ENCODE assay signal across 8 cellular contexts in genomic region chr17:59853168-59853918, GRCh38. TPM values are rescaled to one million over a fixed set of nuclear protein-coding genes. Genes with fewer than 3 reads are reported as not detected.
DNase-seq lines count a peak whose midpoint lies in the region; ATAC-seq and TF ChIP-seq lines count a peak whose summit lies in the region.

No MANE protein-coding gene starts in this region.

- ATAC-seq in GM21723 (IDR thresholded peaks at IDR 0.05; ENCODE audit: unreplicated experiment), result peak; percentile 48
- ATAC-seq in heart left ventricle, result peak in 2 of 4 donors; percentile 32 to 60
- ATAC-seq in HG03159 (IDR thresholded peaks at IDR 0.05; ENCODE audit: unreplicated experiment), result no peak
- ATAC-seq in GM21360 (IDR thresholded peaks at IDR 0.05; ENCODE audit: unreplicated experiment), result no peak

- H3K9me3 ChIP-seq in heart left ventricle (no peaks in the 10 kb centered on the region), spleen (no peaks in the 10 kb centered on the region)

- H3K27me3 ChIP-seq in heart left ventricle (no peaks in the 10 kb centered on the region), spleen (replicated peaks in 1 of 7) (no peaks in the 10 kb centered on the region)

- intact Hi-C loops in heart left ventricle (cut with DNase I), result no loop called here
- intact Hi-C loops in spleen (cut with DNase I; ENCODE audit: low total_unique reads), result loop anchor here (5.0 kb wide), 1 partner anchor 101 kb away; no protein-coding TSS in a partner anchor

- H3K4me1 ChIP-seq in heart left ventricle (peaks cover 0 to 60% (median 8%) of the 10 kb centered on the region in 12 donors), spleen (peaks cover 8 to 78% (median 24%) of the 10 kb centered on the region in 6 donors)

- DNase-seq in AG20443 (ENCODE audit: low spot score), result peak; percentile 31
- DNase-seq in OCI-M1 (lab: John Stamatoyannopoulos, UW), result peak; percentile 29
- DNase-seq in activated effector memory CD4-positive, alpha-beta T cell treated with Interleukin-2 at 50 U/mL for 16 hours, result peak; percentile 54
- DNase-seq in heart left ventricle, result no peak
- DNase-seq in spleen, result peak; percentile 80

- no peak overlapping the region for H3K4me3 ChIP-seq in heart left ventricle
- no peak overlapping the region for H3K4me3 ChIP-seq in spleen

- H3K36me3 ChIP-seq in heart left ventricle (no peaks in the 10 kb centered on the region), spleen (no peaks in the 10 kb centered on the region)

- 65 to 81% (median 75%) methylated on average over 14 of the region's 14 CpGs for WGBS in heart left ventricle, 4 donors
- WGBS in spleen, 5 donors, result 75 to 81% (median 78%) methylated on average over 14 of the region's 14 CpGs

- no peak for TF ChIP-seq POLR2A in heart left ventricle (IDR thresholded peaks at IDR 0.05)
- TF ChIP-seq POLR2A in spleen (IDR thresholded peaks at IDR 0.05), result no peak

- H3K27ac ChIP-seq in heart left ventricle, result peak overlapping the region in 8 of 12 donors; percentile 5 to 82 (median 56)
- H3K27ac ChIP-seq in spleen, result peak overlapping the region; percentile 4 to 92 (median 68)

- peak in 8 of 12 donors; percentile 13 to 48 (median 28) for TF ChIP-seq CTCF in heart left ventricle (IDR thresholded peaks at IDR 0.05)
- TF ChIP-seq CTCF in spleen (IDR thresholded peaks at IDR 0.05 in 8 of 11, conservative IDR thresholded peaks at IDR 0.05 in 3 of 11), result peak in 7 of 11 experiments; percentile 16 to 43 (median 38)

RNA-seq across cellular contexts. Expression of gene TUBD1, which starts 39.4 kb away (rescaled TPM):
- total RNA-seq in heart left ventricle (1 to 10 TPM; 3.7 to 8.5 (median 6.2) TPM), spleen (10 to 100 TPM in 6 of 7 donors, 1 to 10 TPM in 1; 9.9 to 25.4 (median 11.3) TPM)
- polyA plus RNA-seq in heart left ventricle (1 to 10 TPM; 4.6 to 7.0 TPM), spleen (1 to 10 TPM; 6.0 to 8.8 (median 7.7) TPM)

RNA-seq across cellular contexts. Expression of gene RPS6KB1, which starts 39.6 kb away (rescaled TPM):
- total RNA-seq in heart left ventricle (10 to 100 TPM; 13.5 to 29.4 (median 24.5) TPM), spleen (10 to 100 TPM; 38.9 to 51.5 (median 49.5) TPM)
- polyA plus RNA-seq in heart left ventricle (10 to 100 TPM in 1 of 2 donors, 1 to 10 TPM in 1; 7.8 to 11.6 TPM), spleen (10 to 100 TPM in 1 of 3 donors, 1 to 10 TPM in 2; 8.2 to 13.2 (median 9.8) TPM)

Comparison
In these comparisons a context has a peak if more than half of its experiments do, and no peak if none do; other contexts are left out.
1. DNase-seq: peak in AG20443 (single experiment), OCI-M1 (single experiment), activated effector memory CD4-positive, alpha-beta T cell treated with Interleukin-2 at 50 U/mL for 16 hours (single experiment) and spleen (single experiment); none in heart left ventricle (0 of 5).